Comparison of ENCODE assay signal across 12 cellular contexts in the genomic region with DNA sequence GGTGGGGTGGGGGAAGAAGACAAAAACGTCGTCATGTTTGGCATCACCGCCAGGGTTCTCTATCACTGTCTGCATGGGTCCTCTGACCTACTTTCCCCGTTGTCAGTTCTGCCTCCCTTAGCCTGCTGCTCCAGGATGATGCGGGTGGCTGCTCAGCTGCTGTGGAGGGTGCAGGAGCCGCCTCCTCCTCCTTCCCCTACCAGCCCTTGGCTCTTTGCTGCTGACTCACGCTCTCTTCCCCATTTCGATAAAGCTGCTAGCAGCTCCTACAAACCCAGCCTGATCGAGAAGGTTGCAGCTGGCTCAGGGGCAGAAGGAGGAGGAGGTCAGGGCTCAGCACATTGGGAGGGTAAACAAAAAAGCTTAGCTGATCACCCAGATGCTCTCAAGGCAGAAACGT. TPM values are rescaled to one million over a fixed set of nuclear protein-coding genes. Genes with fewer than 3 reads are reported as not detected.
DNase-seq lines count a peak whose midpoint lies in the region; ATAC-seq, FAIRE-seq and TF ChIP-seq lines count a peak whose summit lies in the region.
"Had no signal": no experiment of that assay in that cellular context is flagged by ENCODE, and none has a peak within 500 bp of the region (broad histone marks: within the 10 kb centered on the region; RNA-seq: fewer than 3 reads in every experiment).

No MANE protein-coding gene starts in this region.

- TF ChIP-seq CTCF in bronchial epithelial cell (IDR thresholded peaks at IDR 0.05; ENCODE audit: insufficient read depth, low read length, severe bottlenecking) (no peak), GM10266 (IDR thresholded peaks at IDR 0.05; ENCODE audit: control insufficient read depth, insufficient read depth, low read depth, missing control alignments) (no peak)

- FAIRE-seq in bronchial epithelial cell (lab: Jason Lieb, UNC) (no peak), frontal cortex (lab: Jason Lieb, UNC) (no peak)

- ATAC-seq in naive thymus-derived CD4-positive, alpha-beta T cell, result peak; percentile 73
- ATAC-seq: Panc1 had no signal

- CTCF ChIA-PET in naive thymus-derived CD4-positive, alpha-beta T cell (lab: Charles Lee), result interaction anchor here (1.7 kb wide), 1 partner anchor 10 kb away, joined by 3 read pairs; no protein-coding TSS in a partner anchor

- H3K9me3 ChIP-seq in naive thymus-derived CD4-positive, alpha-beta T cell (ENCODE audit: control insufficient read depth in 2 of 3, low read length in 3 of 3), result no peaks in the 10 kb centered on the region
- H3K9me3 ChIP-seq: lower lobe of right lung had no signal

- peaks cover 0 to 5% (median 0%) of the 10 kb centered on the region in 11 donors for H3K9me3 Mint-ChIP-seq in naive thymus-derived CD4-positive, alpha-beta T cell

- peak; percentile 73 for DNase-seq in Daoy (ENCODE audit: low read depth)
- peak; percentile 92 for DNase-seq in MV-4-11 (lab: John Stamatoyannopoulos, UW)
- DNase-seq in bronchial epithelial cell (ENCODE audit: low read depth), result peak; percentile 7
- DNase-seq in naive thymus-derived CD4-positive, alpha-beta T cell, result no peak
- no peak for DNase-seq in GM10266 (ENCODE audit: extremely low spot score)
- no peak for DNase-seq in activated T-cell treated with anti-CD3 and anti-CD28 coated beads, Interleukin-2, amount 50 U/mL, for 48 hours
- no peak for DNase-seq in frontal cortex (ENCODE audit: low spot score in 2 of 2)
- DNase-seq in NCI-H526 (lab: John Stamatoyannopoulos, UW), result no peak
- DNase-seq: activated CD8-positive, alpha-beta memory T cell treated with anti-CD3 and anti-CD28 coated beads, Interleukin-2, amount 50 U/mL, for 4 hours; H7; lower lobe of right lung had no signal

- peaks cover 0 to 19% (median 0%) of the 10 kb centered on the region in 7 donors for H3K4me1 Mint-ChIP-seq in naive thymus-derived CD4-positive, alpha-beta T cell

- POLR2A ChIA-PET in naive thymus-derived CD4-positive, alpha-beta T cell (lab: Charles Lee), result no interaction called here

- no peak overlapping the region for H3K27ac Mint-ChIP-seq in naive thymus-derived CD4-positive, alpha-beta T cell

- no peaks in the 10 kb centered on the region for H3K27me3 ChIP-seq in bronchial epithelial cell (ENCODE audit: control insufficient read depth, insufficient read depth, low read length)
- no peaks in the 10 kb centered on the region for H3K27me3 ChIP-seq in naive thymus-derived CD4-positive, alpha-beta T cell (ENCODE audit: control insufficient read depth in 2 of 2, insufficient read depth in 2 of 2, low read length in 2 of 2)

- no peak overlapping the region for H3K4me3 Mint-ChIP-seq in naive thymus-derived CD4-positive, alpha-beta T cell

- no peaks in the 10 kb centered on the region for H3K4me1 ChIP-seq in naive thymus-derived CD4-positive, alpha-beta T cell (ENCODE audit: control insufficient read depth in 2 of 2, insufficient read depth in 2 of 2, low read length in 2 of 2)
- H3K4me1 ChIP-seq: lower lobe of right lung had no signal

- no peaks in the 10 kb centered on the region for H3K36me3 ChIP-seq in bronchial epithelial cell (ENCODE audit: control insufficient read depth, insufficient read depth, low read length)
- no peaks in the 10 kb centered on the region for H3K36me3 ChIP-seq in naive thymus-derived CD4-positive, alpha-beta T cell (ENCODE audit: control insufficient read depth in 2 of 3, insufficient read depth in 3 of 3, low read length in 3 of 3)
- H3K36me3 ChIP-seq: lower lobe of right lung had no signal

- intact Hi-C loops in naive thymus-derived CD4-positive, alpha-beta T cell (cut with micrococcal nuclease), result no loop called here

- H3K4me3 ChIP-seq in bronchial epithelial cell (ENCODE audit: low read depth, low read length), result no peak overlapping the region
- H3K4me3 ChIP-seq in naive thymus-derived CD4-positive, alpha-beta T cell (ENCODE audit: low read length), result no peak overlapping the region
- H3K4me3 ChIP-seq: lower lobe of right lung had no signal

- peaks cover 0 to 8% (median 0%) of the 10 kb centered on the region in 5 donors for H3K36me3 Mint-ChIP-seq in naive thymus-derived CD4-positive, alpha-beta T cell

- H3K27me3 Mint-ChIP-seq in naive thymus-derived CD4-positive, alpha-beta T cell, result peaks cover 0 to 12% (median 7%) of the 10 kb centered on the region in 5 donors

- H3K27ac ChIP-seq in naive thymus-derived CD4-positive, alpha-beta T cell (ENCODE audit: low read depth, low read length), result no peak overlapping the region
- H3K27ac ChIP-seq: lower lobe of right lung had no signal

RNA-seq across cellular contexts. Expression of gene SEC13, which starts 49.5 kb away (rescaled TPM):
- total RNA-seq in Daoy (2014; rRNA removed; shearing (Covaris generic)), result 119 and 137 TPM in 2 replicates
- 177 and 188 TPM in 2 replicates for total RNA-seq in bronchial epithelial cell
- total RNA-seq in naive thymus-derived CD4-positive, alpha-beta T cell, result 10 to 100 TPM; 63.9 to 98.9 (median 71.0) TPM
- 100 to 1,000 TPM; 129 to 131 TPM for polyA plus RNA-seq in naive thymus-derived CD4-positive, alpha-beta T cell
- total RNA-seq in frontal cortex, result 64.4 TPM

Comparison
In these comparisons a context has a peak if more than half of its experiments do, and no peak if none do; other contexts are left out.
1. DNase-seq: peak in Daoy (single experiment), MV-4-11 (single experiment) and bronchial epithelial cell (single experiment); none in naive thymus-derived CD4-positive, alpha-beta T cell (0 of 9), GM10266 (single experiment), activated T-cell treated with anti-CD3 and anti-CD28 coated beads, Interleukin-2, amount 50 U/mL, for 48 hours (0 of 2), frontal cortex (0 of 2) and NCI-H526 (0 of 2).